ENCODE assay signal across 8 cellular contexts in genomic region chr19:48271531-48272151, GRCh38. TPM values are rescaled to one million over a fixed set of nuclear protein-coding genes. Genes with fewer than 3 reads are reported as not detected.
DNase-seq lines count a peak whose midpoint lies in the region; ATAC-seq and TF ChIP-seq lines count a peak whose summit lies in the region.

No MANE protein-coding gene starts in this region.

- H4K20me1 ChIP-seq in smooth muscle cell (ENCODE audit: low read depth): no peaks in the 10 kb centered on the region

- H3K27ac Mint-ChIP-seq in MCF 10A (ENCODE audit: low read depth, unreplicated experiment) (no peak overlapping the region), immature natural killer cell (peak overlapping the region in 2 of 6 donors; percentile 64 to 83)

- 6% methylated on average over 35 of the region's 40 CpGs for WGBS in smooth muscle cell (ENCODE audit: low lambda C conversion rate)

- H3K27me3 Mint-ChIP-seq in MCF 10A (ENCODE audit: insufficient read depth, unreplicated experiment) (peaks cover 9% of the 10 kb centered on the region), immature natural killer cell (ENCODE audit: low read depth in 3 of 3) (peaks cover 4 to 16% (median 6%) of the 10 kb centered on the region in 3 donors)

- H3K4me3 ChIP-seq in smooth muscle cell: peak overlapping the region; percentile 58

- peak overlapping the region; percentile 74 for H2AFZ ChIP-seq in smooth muscle cell (ENCODE audit: low read depth)

- H3K79me2 ChIP-seq in smooth muscle cell (ENCODE audit: low read depth): no peaks in the 10 kb centered on the region

- peaks cover 5% of the 10 kb centered on the region for H3K4me1 Mint-ChIP-seq in MCF 10A (ENCODE audit: insufficient read depth, unreplicated experiment)
- H3K4me1 Mint-ChIP-seq in immature natural killer cell: peaks cover 13 to 20% of the 10 kb centered on the region in 2 donors

- peak overlapping the region; percentile 85 for H3K4me2 ChIP-seq in smooth muscle cell

- no peaks in the 10 kb centered on the region for H3F3A ChIP-seq in smooth muscle cell (ENCODE audit: low read depth)

- CTCF ChIA-PET in MCF 10A (lab: Yijun Ruan, JAX): interaction anchor here (0.6 to 2.1 kb wide), 6 partner anchors 11 to 140 kb away, joined by 3 to 10 read pairs (median 4); no protein-coding TSS in a partner anchor

- no peaks in the 10 kb centered on the region for H3K9me3 ChIP-seq in smooth muscle cell (replicated peaks; ENCODE audit: low read depth)

- H3K9ac ChIP-seq in smooth muscle cell (ENCODE audit: low read depth): no peak overlapping the region

- H3K36me3 ChIP-seq in smooth muscle cell (ENCODE audit: low read depth): no peaks in the 10 kb centered on the region

- no peaks in the 10 kb centered on the region for H3K9me3 Mint-ChIP-seq in MCF 10A (ENCODE audit: unreplicated experiment)
- peaks cover 0 to 1% (median 0%) of the 10 kb centered on the region in 6 donors for H3K9me3 Mint-ChIP-seq in immature natural killer cell

- no TSS peak for BruUV-seq in MCF 10A (replicated peaks; lab: Mats Ljungman, UMichigan)

- H3K36me3 Mint-ChIP-seq in MCF 10A (ENCODE audit: insufficient read depth, unreplicated experiment) (peaks cover 5% of the 10 kb centered on the region), immature natural killer cell (no peaks in the 10 kb centered on the region)

- H3K4me3 Mint-ChIP-seq in MCF 10A (ENCODE audit: unreplicated experiment) (peak overlapping the region; percentile 70), immature natural killer cell (peak overlapping the region; percentile 85 to 89 (median 88))

- intact Hi-C loops in MCF 10A (cut with micrococcal nuclease): loop anchor here (1.0 kb wide), 1 partner anchor 20 kb away; no protein-coding TSS in a partner anchor

- no peak overlapping the region for H3K27ac ChIP-seq in smooth muscle cell (ENCODE audit: low read depth)

- no peak for TF ChIP-seq CTCF in GM10266 (IDR thresholded peaks at IDR 0.05; ENCODE audit: control insufficient read depth, insufficient read depth, low read depth, missing control alignments)
- TF ChIP-seq CTCF in MCF 10A (IDR thresholded peaks at IDR 0.05; ENCODE audit: unreplicated experiment): no peak
- no peak for TF ChIP-seq CTCF in smooth muscle cell (IDR thresholded peaks at IDR 0.05; ENCODE audit: borderline replicate concordance, insufficient read depth, poor library complexity, severe bottlenecking)

- H3K27me3 ChIP-seq in smooth muscle cell (ENCODE audit: low read depth): no peaks in the 10 kb centered on the region

- POLR2A ChIA-PET in MCF 10A (lab: Yijun Ruan, JAX): interaction anchor here (1.3 to 2.4 kb wide), 4 partner anchors 10 to 62 kb away, joined by 3 to 10 read pairs (median 4); partner anchors contain the start of gene CARD8

- in situ Hi-C loops in ACHN (cut with HindIII; ENCODE audit: low pct_ligation_motif_present, low pct_unique_long_range_greater_than_20kb, low sequenced_read_pairs): no loop called here

- peak; percentile 35 for DNase-seq in ACHN
- DNase-seq in GM10266 (ENCODE audit: extremely low spot score): peak; percentile 33
- peak; percentile 40 for DNase-seq in NCI-H748 treated with DMSO at 0.1 percent for 48 hours (lab: John Stamatoyannopoulos, UW)
- DNase-seq in MCF 10A (ENCODE audit: unreplicated experiment): peak; percentile 50
- no peak for DNase-seq in immature natural killer cell
- no peak for DNase-seq in smooth muscle cell (lab: John Stamatoyannopoulos, UW; ENCODE audit: unreplicated experiment)

- no peaks in the 10 kb centered on the region for H3K4me1 ChIP-seq in smooth muscle cell (ENCODE audit: low read depth)

- no peak for ATAC-seq in HG03432 (IDR thresholded peaks at IDR 0.05; ENCODE audit: unreplicated experiment)
- no peak for ATAC-seq in HG03025 (IDR thresholded peaks at IDR 0.05; ENCODE audit: low FRiP score, unreplicated experiment)

RNA-seq across cellular contexts. Expression of gene ZNF114, which starts 1.8 kb away (rescaled TPM):
- not detected in 2 replicates for total RNA-seq in MCF 10A (2022)
- polyA plus RNA-seq in immature natural killer cell: 1 to 10 TPM in 1 of 3 donors, under 1 TPM in 1, not detected in 1; 0.22 to 2.1 TPM
- total RNA-seq in smooth muscle cell: 0.22 and 1.5 TPM in 2 replicates
- polyA plus RNA-seq in smooth muscle cell: 0.67 and 3.2 TPM in 2 replicates

RNA-seq across cellular contexts. Expression of gene CARD8, which starts 15.9 kb away (rescaled TPM):
- total RNA-seq in MCF 10A (2022) (16.0 and 24.0 TPM in 2 replicates), smooth muscle cell (17.7 and 30.0 TPM in 2 replicates)
- polyA plus RNA-seq in immature natural killer cell (100 to 1,000 TPM in 1 of 3 donors, 10 to 100 TPM in 2; 74.2 to 109 (median 86.3) TPM), smooth muscle cell (9.0 and 9.3 TPM in 2 replicates)

RNA-seq across cellular contexts. Expression of gene EMP3, which starts 53.7 kb away (rescaled TPM):
- total RNA-seq in MCF 10A (2022) (190 and 198 TPM in 2 replicates), smooth muscle cell (74.5 and 95.2 TPM in 2 replicates)
- polyA plus RNA-seq in immature natural killer cell (1,000 to 10,000 TPM in 2 of 3 donors, 100 to 1,000 TPM in 1; 994 to 1,311 (median 1,000) TPM), smooth muscle cell (424 and 458 TPM in 2 replicates)

Comparison
In these comparisons a context has a peak if more than half of its experiments do, and no peak if none do; other contexts are left out.
1. DNase-seq: peak in ACHN (single experiment), GM10266 (single experiment), NCI-H748 treated with DMSO at 0.1 percent for 48 hours (single experiment) and MCF 10A (single experiment); none in immature natural killer cell (0 of 3) and smooth muscle cell (single experiment).